In genomic region chr4:89316187-89316586, GRCh38 we compare ENCODE assay signal across 13 cellular contexts.
DNase-seq lines count a peak whose midpoint lies in the region; ATAC-seq and TF ChIP-seq lines count a peak whose summit lies in the region.
"Had no signal": no experiment of that assay in that cellular context is flagged by ENCODE, and none has a peak within 500 bp of the region (broad histone marks: within the 10 kb centered on the region; RNA-seq: fewer than 3 reads in every experiment).

No MANE protein-coding gene starts in this region.

- no peak for TF ChIP-seq CTCF in SU-DHL-6 (IDR thresholded peaks at IDR 0.05; ENCODE audit: insufficient read depth, low read length, poor library complexity, severe bottlenecking)

- H3K9me3 ChIP-seq in SU-DHL-6 (ENCODE audit: insufficient read depth, low read length): no peaks in the 10 kb centered on the region
- H3K9me3 ChIP-seq in subcutaneous abdominal adipose tissue (ENCODE audit: control insufficient read depth in 5 of 5, low read length in 5 of 5): no peaks in the 10 kb centered on the region
- H3K9me3 ChIP-seq: colonic mucosa had no signal

- H3K27ac ChIP-seq in SU-DHL-6 (ENCODE audit: low read depth, low read length) (peak overlapping the region; percentile 63; the same call in 1 of the 2 replicates), subcutaneous abdominal adipose tissue (ENCODE audit: low read depth, low read length) (peak overlapping the region; percentile 58)
- H3K27ac ChIP-seq: colonic mucosa had no signal

- peaks cover 4% of the 10 kb centered on the region for H3K27me3 Mint-ChIP-seq in activated naive CD4-positive, alpha-beta T cell treated with anti-CD3 and anti-CD28 coated beads, Interleukin-2, amount 10 ng/mL, durations not matched to agents 7 days and 5 days
- no peaks in the 10 kb centered on the region for H3K27me3 Mint-ChIP-seq in dendritic cell treated with granulocyte-macrophage colony-stimulating factor and Interleukin-4, amounts not matched to agents 40 ng/mL and 50 ng/mL, for 4 days

- H3K27ac Mint-ChIP-seq in activated naive CD4-positive, alpha-beta T cell treated with anti-CD3 and anti-CD28 coated beads, Interleukin-2, amount 10 ng/mL, durations not matched to agents 7 days and 5 days: peak overlapping the region; percentile 92
- peak overlapping the region; percentile 82 for H3K27ac Mint-ChIP-seq in dendritic cell treated with granulocyte-macrophage colony-stimulating factor and Interleukin-4, amounts not matched to agents 40 ng/mL and 50 ng/mL, for 4 days
- H3K27ac Mint-ChIP-seq: nephron progenitor cell had no signal

- no peak overlapping the region for H3K9ac ChIP-seq in SU-DHL-6 (ENCODE audit: low read length)
- peak overlapping the region in 1 of 5 donors; percentile 10 for H3K9ac ChIP-seq in subcutaneous abdominal adipose tissue (ENCODE audit: low read length in 5 of 5)

- H3K27me3 ChIP-seq in SU-DHL-6 (ENCODE audit: low read length): no peaks in the 10 kb centered on the region
- H3K27me3 ChIP-seq in subcutaneous abdominal adipose tissue (ENCODE audit: control insufficient read depth in 5 of 5, insufficient read depth in 4 of 5, low read length in 5 of 5): no peaks in the 10 kb centered on the region
- H3K27me3 ChIP-seq: colonic mucosa had no signal

- no peak for ATAC-seq in HG03457 (IDR thresholded peaks at IDR 0.05; ENCODE audit: unreplicated experiment)

- H3K4me1 Mint-ChIP-seq in activated naive CD4-positive, alpha-beta T cell treated with anti-CD3 and anti-CD28 coated beads, Interleukin-2, amount 10 ng/mL, durations not matched to agents 7 days and 5 days: peaks cover 46% of the 10 kb centered on the region
- H3K4me1 Mint-ChIP-seq in dendritic cell treated with granulocyte-macrophage colony-stimulating factor and Interleukin-4, amounts not matched to agents 40 ng/mL and 50 ng/mL, for 4 days (ENCODE audit: low read depth): peaks cover 36% of the 10 kb centered on the region
- H3K4me1 Mint-ChIP-seq: nephron progenitor cell had no signal

- H3K36me3 Mint-ChIP-seq in activated naive CD4-positive, alpha-beta T cell treated with anti-CD3 and anti-CD28 coated beads, Interleukin-2, amount 10 ng/mL, durations not matched to agents 7 days and 5 days: peaks cover 9% of the 10 kb centered on the region
- no peaks in the 10 kb centered on the region for H3K36me3 Mint-ChIP-seq in dendritic cell treated with granulocyte-macrophage colony-stimulating factor and Interleukin-4, amounts not matched to agents 40 ng/mL and 50 ng/mL, for 4 days (ENCODE audit: low read depth)

- H3F3A ChIP-seq in SU-DHL-6 (ENCODE audit: insufficient read depth): no peaks in the 10 kb centered on the region

- no peaks in the 10 kb centered on the region for H4K20me1 ChIP-seq in SU-DHL-6 (ENCODE audit: low read depth, low read length)

- H2AFZ ChIP-seq in SU-DHL-6 (ENCODE audit: low read depth, low read length, severe bottlenecking): peak overlapping the region; percentile 85

- no peak overlapping the region for H3K4me3 Mint-ChIP-seq in activated naive CD4-positive, alpha-beta T cell treated with anti-CD3 and anti-CD28 coated beads, Interleukin-2, amount 10 ng/mL, durations not matched to agents 7 days and 5 days
- H3K4me3 Mint-ChIP-seq in dendritic cell treated with granulocyte-macrophage colony-stimulating factor and Interleukin-4, amounts not matched to agents 40 ng/mL and 50 ng/mL, for 4 days: no peak overlapping the region
- H3K4me3 Mint-ChIP-seq: nephron progenitor cell had no signal

- CTCF ChIA-PET in activated naive CD4-positive, alpha-beta T cell treated with anti-CD3 and anti-CD28 coated beads, Interleukin-2, amount 10 ng/mL, durations not matched to agents 7 days and 5 days (lab: Charles Lee): no interaction called here

- peaks cover 5% of the 10 kb centered on the region for H3K9me3 Mint-ChIP-seq in activated naive CD4-positive, alpha-beta T cell treated with anti-CD3 and anti-CD28 coated beads, Interleukin-2, amount 10 ng/mL, durations not matched to agents 7 days and 5 days
- H3K9me3 Mint-ChIP-seq in dendritic cell treated with granulocyte-macrophage colony-stimulating factor and Interleukin-4, amounts not matched to agents 40 ng/mL and 50 ng/mL, for 4 days: peaks cover 9% of the 10 kb centered on the region
- H3K9me3 Mint-ChIP-seq: nephron progenitor cell had no signal

- DNase-seq in activated naive CD4-positive, alpha-beta T cell treated with anti-CD3 and anti-CD28 coated beads, Interleukin-2, amount 10 ng/mL, durations not matched to agents 7 days and 5 days: no peak
- DNase-seq in activated naive CD4-positive, alpha-beta T cell treated with Interleukin-2 at 50 U/mL for 16 hours: no peak
- no peak for DNase-seq in cortex of kidney (lab: John Stamatoyannopoulos, UW)
- no peak for DNase-seq in NCI-H2081 (lab: John Stamatoyannopoulos, UW)
- DNase-seq: colonic mucosa, DND-41, NCI-H1105, NCI-H446, nephron progenitor cell had no signal

- intact Hi-C loops in dendritic cell treated with granulocyte-macrophage colony-stimulating factor and Interleukin-4, amounts not matched to agents 40 ng/mL and 50 ng/mL, for 4 days (cut with micrococcal nuclease): loop anchor here (5.0 kb wide), 1 partner anchor 59 kb away; no protein-coding TSS in a partner anchor

- H3K9me2 ChIP-seq in SU-DHL-6 (replicated peaks; ENCODE audit: insufficient read depth, low read length): no peaks in the 10 kb centered on the region

- H3K4me2 ChIP-seq in SU-DHL-6 (ENCODE audit: low read depth, low read length, poor library complexity, severe bottlenecking): peak overlapping the region; percentile 48

- H3K4me3 ChIP-seq in SU-DHL-6 (ENCODE audit: insufficient read depth, low read length, poor library complexity, severe bottlenecking) (no peak overlapping the region), subcutaneous abdominal adipose tissue (ENCODE audit: low read depth in 1 of 5, low read length in 5 of 5) (no peak overlapping the region)
- H3K4me3 ChIP-seq: colonic mucosa had no signal

- no peaks in the 10 kb centered on the region for H3K36me3 ChIP-seq in SU-DHL-6 (ENCODE audit: low read length)
- H3K36me3 ChIP-seq in subcutaneous abdominal adipose tissue (ENCODE audit: control insufficient read depth in 5 of 5, insufficient read depth in 5 of 5, low read length in 5 of 5): no peaks in the 10 kb centered on the region
- H3K36me3 ChIP-seq: colonic mucosa had no signal

- H3K79me2 ChIP-seq in SU-DHL-6 (ENCODE audit: insufficient read depth, low read length): no peaks in the 10 kb centered on the region

- H3K4me1 ChIP-seq in subcutaneous abdominal adipose tissue (ENCODE audit: control insufficient read depth in 5 of 5, insufficient read depth in 5 of 5, low read length in 5 of 5): peaks cover 0 to 30% (median 17%) of the 10 kb centered on the region in 5 donors
- H3K4me1 ChIP-seq: colonic mucosa had no signal
